In genomic region chr12:80187660-80188090, GRCh38 we compare ENCODE assay signal across 1 cellular context.
A peak's percentile ranks its signal among the peaks of the same experiment; 100 is the strongest.
TF ChIP-seq lines count a peak whose summit lies in the region.

No MANE protein-coding gene starts in this region.

TF ChIP-seq in HEK293, 187 proteins besides CTCF, POLR2A, EP300 and RAD21 (continued from another document and continues in another):
- TF ChIP-seq ZNF610 (tag by site-specific recombination; IDR thresholded peaks at IDR 0.05; ENCODE audit: borderline replicate concordance) (no peak; the same call in 1 of the 2 replicates), ZNF26 (tag by site-specific recombination; IDR thresholded peaks at IDR 0.05) (no peak), ZNF169 (tag by site-specific recombination; IDR thresholded peaks at IDR 0.05) (no peak), ZNF426 (tag by site-specific recombination; IDR thresholded peaks at IDR 0.05) (no peak), ZNF248 (tag by site-specific recombination; IDR thresholded peaks at IDR 0.05) (no peak), ZEB2 (tag by site-specific recombination; IDR thresholded peaks at IDR 0.05) (peak; percentile 99), ZNF776 (tag by site-specific recombination; IDR thresholded peaks at IDR 0.05; ENCODE audit: borderline replicate concordance) (no peak), BCL11A (tag by site-specific recombination; IDR thresholded peaks at IDR 0.05; ENCODE audit: low read depth) (peak; percentile 78; the same call in 1 of the 2 replicates), ZNF280D (tag by site-specific recombination; IDR thresholded peaks at IDR 0.05) (no peak), YY1 (tag by site-specific recombination; IDR thresholded peaks at IDR 0.05) (no peak; the same call in 1 of the 2 replicates), ZNF571 (tag by site-specific recombination; IDR thresholded peaks at IDR 0.05) (no peak), ZSCAN23 (tag by site-specific recombination; IDR thresholded peaks at IDR 0.05) (peak; percentile 36), EGR2 (tag by site-specific recombination; IDR thresholded peaks at IDR 0.05; ENCODE audit: low read depth) (peak; percentile 92), ZBTB6 (tag by site-specific recombination; IDR thresholded peaks at IDR 0.05) (no peak), ZNF514 (tag by site-specific recombination; IDR thresholded peaks at IDR 0.05) (no peak), ZNF138 (tag by site-specific recombination; IDR thresholded peaks at IDR 0.05; ENCODE audit: borderline replicate concordance) (no peak), ZBTB44 (tag by site-specific recombination; IDR thresholded peaks at IDR 0.05) (peak; percentile 73; the same call in 1 of the 2 replicates), ZNF274 (IDR thresholded peaks at IDR 0.05; ENCODE audit: low read length) (no peak), ZNF274 (tag by site-specific recombination; IDR thresholded peaks at IDR 0.05; ENCODE audit: borderline replicate concordance) (no peak), ZNF596 (tag by site-specific recombination; IDR thresholded peaks at IDR 0.05) (peak; percentile 44), ZSCAN5A (tag by site-specific recombination; IDR thresholded peaks at IDR 0.05) (no peak; the same call in 1 of the 2 replicates), ZSCAN4 (tag by site-specific recombination; IDR thresholded peaks at IDR 0.05) (0 out of 2 replicates have a peak, but pooled peaks have one; percentile 27), ZNF777 (tag by site-specific recombination; IDR thresholded peaks at IDR 0.05; ENCODE audit: borderline replicate concordance) (no peak), ZNF561 (tag by site-specific recombination; IDR thresholded peaks at IDR 0.05; ENCODE audit: borderline replicate concordance) (peak; percentile 63; the same call in 1 of the 2 replicates), ZNF148 (tag by site-specific recombination; IDR thresholded peaks at IDR 0.05; ENCODE audit: borderline replicate concordance) (no peak), MEIS1 (CRISPR knock-in tag; IDR thresholded peaks at IDR 0.05; ENCODE audit: borderline replicate concordance) (no peak), ZNF114 (tag by site-specific recombination; IDR thresholded peaks at IDR 0.05) (no peak), ZNF335 (tag by site-specific recombination; conservative IDR thresholded peaks at IDR 0.05) (no peak; the same call in 1 of the 2 replicates), ZBTB48 (tag by site-specific recombination; IDR thresholded peaks at IDR 0.05) (peak; percentile 31; the same call in 1 of the 2 replicates), WT1 (tag by site-specific recombination; IDR thresholded peaks at IDR 0.05) (peak; percentile 93), KLF10 (tag by site-specific recombination; IDR thresholded peaks at IDR 0.05) (peak; percentile 69), ZNF184 (tag by site-specific recombination; IDR thresholded peaks at IDR 0.05) (peak; percentile 91), ZNF548 (tag by site-specific recombination; IDR thresholded peaks at IDR 0.05) (no peak), ZNF501 (tag by site-specific recombination; IDR thresholded peaks at IDR 0.05) (peak; percentile 93), PBX3 (CRISPR knock-in tag; IDR thresholded peaks at IDR 0.05) (no peak), ZNF701 (tag by site-specific recombination; IDR thresholded peaks at IDR 0.05) (no peak), GLI4 (tag by site-specific recombination; IDR thresholded peaks at IDR 0.05) (no peak), ZNF16 (tag by site-specific recombination; IDR thresholded peaks at IDR 0.05; ENCODE audit: low read depth) (no peak), ZNF560 (tag by site-specific recombination; IDR thresholded peaks at IDR 0.05; ENCODE audit: borderline replicate concordance) (no peak), ZNF221 (tag by site-specific recombination; IDR thresholded peaks at IDR 0.05; ENCODE audit: borderline replicate concordance) (no peak), ZNF354C (tag by site-specific recombination; IDR thresholded peaks at IDR 0.05; ENCODE audit: borderline replicate concordance, low read depth) (no peak), ZNF747 (tag by site-specific recombination; IDR thresholded peaks at IDR 0.05) (no peak), ZBTB26 (tag by site-specific recombination; optimal IDR thresholded peaks at IDR 0.05) (no peak), ZNF37A (tag by site-specific recombination; IDR thresholded peaks at IDR 0.05) (no peak), ZNF677 (tag by site-specific recombination; IDR thresholded peaks at IDR 0.05) (no peak), ZNF433 (tag by site-specific recombination; IDR thresholded peaks at IDR 0.05; ENCODE audit: low read depth) (no peak), ZNF830 (tag by site-specific recombination; IDR thresholded peaks at IDR 0.05; ENCODE audit: low read depth) (no peak), ZNF292 (tag by site-specific recombination; IDR thresholded peaks at IDR 0.05; ENCODE audit: borderline replicate concordance, low read depth) (no peak), ZNF18 (tag by site-specific recombination; IDR thresholded peaks at IDR 0.05) (no peak), ZFP3 (tag by site-specific recombination; IDR thresholded peaks at IDR 0.05; ENCODE audit: low read depth) (no peak), ZNF394 (tag by site-specific recombination; IDR thresholded peaks at IDR 0.05; ENCODE audit: borderline replicate concordance) (peak; percentile 66), MZF1 (tag by site-specific recombination; IDR thresholded peaks at IDR 0.05; ENCODE audit: borderline replicate concordance) (peak; percentile 64; the same call in 1 of the 2 replicates), ZNF768 (tag by site-specific recombination; IDR thresholded peaks at IDR 0.05) (no peak)
